Comparison of ENCODE assay signal across 9 cellular contexts in the genomic region with DNA sequence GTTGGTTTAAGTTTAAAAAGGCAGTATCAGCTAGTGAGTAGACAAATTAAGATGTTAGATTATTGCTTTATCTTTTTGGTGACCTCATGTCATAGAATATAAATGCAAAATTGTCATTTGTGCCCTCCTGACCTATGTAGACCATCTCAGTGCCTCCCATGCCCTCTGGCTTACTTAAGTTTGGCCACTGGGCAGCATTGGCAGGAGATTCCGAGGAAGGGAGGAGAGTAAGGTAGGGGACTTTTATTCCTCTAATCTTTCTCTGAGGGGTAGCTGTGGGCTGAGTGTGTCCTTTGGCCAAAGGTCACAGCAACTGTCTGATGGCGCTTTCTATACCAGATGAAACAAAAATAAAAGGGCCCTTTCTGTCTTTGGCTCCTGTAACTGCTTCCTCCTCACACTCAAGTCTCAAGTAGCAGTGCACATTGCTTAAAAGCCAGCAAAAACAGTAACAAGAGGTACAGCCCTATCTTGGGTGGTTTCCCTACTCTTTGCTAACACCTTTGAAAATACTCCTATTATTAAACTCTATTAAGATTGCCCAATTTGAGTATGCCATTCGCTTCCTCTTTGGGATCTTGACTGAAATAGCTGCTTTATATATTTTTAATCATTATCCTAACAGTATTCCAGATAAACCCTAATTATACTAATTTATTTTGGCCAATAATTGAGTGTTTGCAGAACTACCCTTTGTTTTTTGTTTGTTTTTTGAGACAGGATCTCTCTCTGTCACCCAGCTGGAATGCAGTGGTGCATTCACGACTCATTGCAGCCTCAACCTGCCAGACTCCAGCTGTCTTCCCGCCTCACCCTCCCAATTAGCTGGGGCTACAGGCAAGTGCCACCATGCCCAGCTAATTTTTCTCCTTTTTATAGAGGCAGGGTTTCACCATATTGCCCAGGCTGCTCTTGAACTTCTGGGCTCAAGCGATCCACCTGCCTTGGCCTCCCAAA. TPM values are rescaled to one million over a fixed set of nuclear protein-coding genes. Genes with fewer than 3 reads are reported as not detected.
DNase-seq lines count a peak whose midpoint lies in the region; ATAC-seq, FAIRE-seq and TF ChIP-seq lines count a peak whose summit lies in the region.
"Had no signal": no experiment of that assay in that cellular context is flagged by ENCODE, and none has a peak within 500 bp of the region (broad histone marks: within the 10 kb centered on the region; RNA-seq: fewer than 3 reads in every experiment).

No MANE protein-coding gene starts in this region.

- in situ Hi-C loops in HepG2 (cut with HindIII; ENCODE audit: extremely low pct_ligation_motif_present, low pct_unique_long_range_greater_than_20kb), result no loop called here

- H3K36me3 ChIP-seq in HepG2 (replicated peaks in 1 of 2; ENCODE audit: control insufficient read depth in 1 of 2, insufficient read depth in 2 of 2, low read length in 2 of 2) (peaks cover 0 to 10% of the 10 kb centered on the region in 2 experiments; a peak in 1 of 5 replicates), right lobe of liver (peaks cover 0 to 4% (median 0%) of the 10 kb centered on the region in 4 donors), neuronal stem cell (replicated peaks in 1 of 2; ENCODE audit: control insufficient read depth in 2 of 2, insufficient read depth in 2 of 2, low read length in 2 of 2) (peaks cover 0 to 31% of the 10 kb centered on the region in 2 donors)

- H4K91ac ChIP-seq in neuronal stem cell (ENCODE audit: low read depth, low read length, poor library complexity), result no peak overlapping the region

- no peak for TF ChIP-seq RAD21 in HepG2 (CRISPR knock-in tag; IDR thresholded peaks at IDR 0.05)

- POLR2A ChIA-PET in HepG2 (lab: Yijun Ruan, JAX), result interaction anchor here (2.3 kb wide), 1 partner anchor 115 kb away, joined by 8 read pairs; a partner anchor contains a TSS

- no peak overlapping the region for H2BK12ac ChIP-seq in neuronal stem cell (ENCODE audit: low read length)

- H3K9ac ChIP-seq in HepG2 (ENCODE audit: insufficient read depth, low read depth, low read length) (0 out of 2 replicates have a peak overlapping the region, but pooled peaks have one; percentile 5), neuronal stem cell (ENCODE audit: low read depth, low read length, poor library complexity) (no peak overlapping the region)

- H2AK5ac ChIP-seq in neuronal stem cell (ENCODE audit: low read depth, low read length), result no peak overlapping the region

- no peak overlapping the region for H3K4ac ChIP-seq in neuronal stem cell (ENCODE audit: low read length)

- H3K4me3 ChIP-seq in HepG2 (replicated peaks in 1 of 3; ENCODE audit: insufficient read depth in 1 of 3, low read depth in 2 of 3, low read length in 3 of 3), result no peak overlapping the region
- H3K4me3 ChIP-seq in right lobe of liver, result no peak overlapping the region
- H3K4me3 ChIP-seq in epithelial cell of esophagus (ENCODE audit: low read length), result no peak overlapping the region
- H3K4me3 ChIP-seq in neuronal stem cell (ENCODE audit: low read length in 2 of 2), result no peak overlapping the region

- no peaks in the 10 kb centered on the region for H3K79me2 ChIP-seq in HepG2 (ENCODE audit: insufficient read depth, low read length)

- WGBS in HepG2 (ENCODE audit: low lambda C conversion rate), result 63% methylated on average over 6 of the region's 6 CpGs
- 94% methylated on average over 4 of the region's 6 CpGs for WGBS in right lobe of liver (ENCODE audit: insufficient coverage, low coverage, low lambda C conversion rate, missing lambda C conversion rate)
- no CpG with 5 or more reads among the region's 6 CpGs for WGBS in neuronal stem cell (ENCODE audit: extremely low coverage in 2 of 2, insufficient read length in 2 of 2, insufficient replicate concordance in 1 of 2), 2 donors

- no peak overlapping the region for H2AFZ ChIP-seq in HepG2 (ENCODE audit: low read length)
- no peak overlapping the region for H2AFZ ChIP-seq in neuronal stem cell (ENCODE audit: low read length)

- TF ChIP-seq EP300 in HepG2 (IDR thresholded peaks at IDR 0.05; ENCODE audit: low read depth in 2 of 2, low read length in 2 of 2) (no peak), HepG2 (CRISPR knock-in tag; IDR thresholded peaks at IDR 0.05; ENCODE audit: borderline replicate concordance) (no peak)

- no peak overlapping the region for H3K23ac ChIP-seq in neuronal stem cell (ENCODE audit: low read depth, low read length, poor library complexity)

- 0 out of 2 replicates have a peak, but pooled peaks cover 9% of the 10 kb centered on the region for H4K20me1 ChIP-seq in HepG2 (ENCODE audit: insufficient read depth, low read length)

- no peak overlapping the region for H3K18ac ChIP-seq in neuronal stem cell (ENCODE audit: low read length)

- CTCF ChIA-PET in HepG2 (lab: Yijun Ruan, JAX; ENCODE audit: low intra/inter-chr PET ratio, low total read pairs), result no interaction called here

- peaks cover 4% of the 10 kb centered on the region for H3K79me1 ChIP-seq in neuronal stem cell (ENCODE audit: low read depth, low read length)

- no peak overlapping the region for H2BK120ac ChIP-seq in neuronal stem cell (ENCODE audit: low read depth, low read length)

- no peak overlapping the region for H3K14ac ChIP-seq in neuronal stem cell (ENCODE audit: low read length)

- peak; percentile 26 for FAIRE-seq in HepG2 (lab: Jason Lieb, UNC)

- H3K27me3 ChIP-seq in HepG2 (ENCODE audit: control insufficient read depth in 1 of 2, insufficient read depth in 2 of 2, low read length in 2 of 2) (no peaks in the 10 kb centered on the region), right lobe of liver (no peaks in the 10 kb centered on the region), neuronal stem cell (ENCODE audit: control insufficient read depth in 3 of 3, insufficient read depth in 3 of 3, low read depth in 1 of 3, low read length in 3 of 3) (no peaks in the 10 kb centered on the region)

- BruUV-seq in HepG2 (replicated peaks; lab: Mats Ljungman, UMichigan), result no TSS peak

- DNase-seq in HepG2 (ENCODE audit: low spot score) (peak; percentile 17), right lobe of liver (no peak), NCI-H69 (lab: John Stamatoyannopoulos, UW) (peak; percentile 96), epithelial cell of esophagus (ENCODE audit: low read depth) (peak; percentile 88), AG20443 (ENCODE audit: low spot score) (no peak), COLO829 (ENCODE audit: low spot score) (no peak), neuronal stem cell (ENCODE audit: low spot score) (no peak)
- no peak for DNase-seq in stimulated activated naive CD8-positive, alpha-beta T cell treated with anti-CD3 and anti-CD28 coated beads, Interleukin-15, Interleukin-2, amounts not matched to agents 100 U/mL and 50 U/mL, for 24 hours
- DNase-seq: stimulated activated naive CD4-positive, alpha-beta T cell treated with Interleukin-2 at 50 U/mL for 16 hours had no signal

- no peak overlapping the region for H4K8ac ChIP-seq in neuronal stem cell (ENCODE audit: low read depth, low read length)

- no peak overlapping the region for H2BK15ac ChIP-seq in neuronal stem cell (ENCODE audit: low read length)

- H3K4me2 ChIP-seq in HepG2 (ENCODE audit: low read depth, low read length) (peak overlapping the region; percentile 29), neuronal stem cell (ENCODE audit: insufficient read depth, low read length, poor library complexity, severe bottlenecking) (no peak overlapping the region)

- H3K4me1 ChIP-seq in HepG2 (ENCODE audit: insufficient read depth, low read length), result peaks cover 21% of the 10 kb centered on the region
- no peaks in the 10 kb centered on the region for H3K4me1 ChIP-seq in right lobe of liver
- H3K4me1 ChIP-seq in neuronal stem cell (ENCODE audit: control insufficient read depth in 2 of 2, insufficient read depth in 1 of 2, low read depth in 1 of 2, low read length in 2 of 2), result peaks cover 0 to 10% of the 10 kb centered on the region in 2 donors

- TF ChIP-seq POLR2A in HepG2 (IDR thresholded peaks at IDR 0.05; ENCODE audit: insufficient read depth in 1 of 2, low read depth in 2 of 2, low read length in 2 of 2), result no peak
- TF ChIP-seq POLR2A in right lobe of liver (IDR thresholded peaks at IDR 0.05), result no peak

- intact Hi-C loops in HepG2 (cut with micrococcal nuclease; ENCODE audit: unreplicated experiment), result no loop called here
- intact Hi-C loops in right lobe of liver (cut with DNase I), result no loop called here

- no peaks in the 10 kb centered on the region for H3K9me3 ChIP-seq in HepG2 (ENCODE audit: low read length)
- no peaks in the 10 kb centered on the region for H3K9me3 ChIP-seq in right lobe of liver
- no peaks in the 10 kb centered on the region for H3K9me3 ChIP-seq in neuronal stem cell (replicated peaks in 1 of 2; ENCODE audit: control insufficient read depth in 2 of 2, insufficient read depth in 1 of 2, low read depth in 1 of 2, low read length in 2 of 2)

- no peak overlapping the region for H2BK5ac ChIP-seq in neuronal stem cell (ENCODE audit: low read length)

- TF ChIP-seq CTCF in HepG2 (CRISPR knock-in tag; IDR thresholded peaks at IDR 0.05) (no peak), right lobe of liver (IDR thresholded peaks at IDR 0.05) (no peak), epithelial cell of esophagus (IDR thresholded peaks at IDR 0.05; ENCODE audit: insufficient read depth, low read depth, low read length, missing control alignments) (no peak)

- H3K27ac ChIP-seq in HepG2 (ENCODE audit: extremely low read length, insufficient read depth, low read length) (peak overlapping the region; percentile 26), right lobe of liver (no peak overlapping the region), neuronal stem cell (replicated peaks; ENCODE audit: low read length) (no peak overlapping the region)

- ATAC-seq in HepG2 (peak; percentile 80), right lobe of liver (no peak)
- ATAC-seq in stimulated activated naive CD8-positive, alpha-beta T cell treated with anti-CD3 and anti-CD28 coated beads, Interleukin-15, Interleukin-2, amounts not matched to agents 100 U/mL and 50 U/mL, for 24 hours, result no peak

RNA-seq across cellular contexts. Expression of a gene that starts 56.5 kb away (rescaled TPM):
- 0.07 and 0.13 TPM in 2 replicates for total RNA-seq in HepG2 (2016; rRNA removed; fragmentation: Illumina TruSeq; extraction: Trizol)
- total RNA-seq in HepG2 (2016; cell fraction: cytosol; rRNA removed; fragmentation: Illumina TruSeq; extraction: Trizol; ENCODE audit: low read depth), result not detected in 2 replicates
- 0.06 and 0.09 TPM in 2 replicates for total RNA-seq in HepG2 (2016; cell fraction: insoluble cytoplasmic fraction; rRNA removed; fragmentation: Illumina TruSeq; extraction: Trizol)
- not detected in 2 replicates for total RNA-seq in HepG2 (2016; cell fraction: membrane; rRNA removed; fragmentation: Illumina TruSeq; extraction: Trizol)
- total RNA-seq in HepG2 (2016; cell fraction: nucleus; rRNA removed; fragmentation: Illumina TruSeq; extraction: Trizol), result not detected in 2 replicates
- 0.01 and 0.03 TPM in 2 replicates for polyA plus RNA-seq in HepG2 (2011; rRNA removed)
- polyA plus RNA-seq in HepG2 (2011; cell fraction: cytosol; rRNA removed), result 0.04 TPM in 1 of 2 replicates, not detected in the other
- polyA plus RNA-seq in HepG2 (2011; cell fraction: nucleus; rRNA removed), result 0.05 and 0.23 TPM in 2 replicates
- 0.08 TPM in 1 of 2 replicates, not detected in the other for polyA plus RNA-seq in HepG2 (2012)
- not detected in 2 replicates for polyA plus RNA-seq in HepG2 (2016; cell fraction: cytosol; fragmentation: Illumina TruSeq; extraction: Trizol; ENCODE audit: low read depth)
- not detected in 2 replicates for polyA plus RNA-seq in HepG2 (2016; cell fraction: insoluble cytoplasmic fraction; fragmentation: Illumina TruSeq; extraction: Trizol; ENCODE audit: low read depth)
- 0.32 TPM in 1 of 2 replicates, not detected in the other for polyA plus RNA-seq in HepG2 (2016; cell fraction: membrane; fragmentation: Illumina TruSeq; extraction: Trizol; ENCODE audit: low read depth)
- 0.48 TPM in 1 of 2 replicates, not detected in the other for polyA plus RNA-seq in HepG2 (2016; cell fraction: nucleus; fragmentation: Illumina TruSeq; extraction: Trizol; ENCODE audit: insufficient read depth, low read depth)
- not detected in 2 replicates for polyA minus RNA-seq in HepG2 (2011; rRNA and poly(A)+ RNA removed; ENCODE audit: low replicate concordance)
- not detected in 2 replicates for polyA minus RNA-seq in HepG2 (2011; cell fraction: cytosol; rRNA and poly(A)+ RNA removed)
- not detected in 2 replicates for polyA minus RNA-seq in HepG2 (2011; cell fraction: nucleus; rRNA and poly(A)+ RNA removed)
- under 1 TPM in 3 of 6 experiments, not detected in 3; 0.09 to 0.25 (median 0.16) TPM for total RNA-seq in right lobe of liver
- polyA plus RNA-seq in neuronal stem cell (2013, experiment 1 of 2), result 0.36 TPM
- 0.40 TPM for polyA plus RNA-seq in neuronal stem cell (2013, experiment 2 of 2)

Comparison
In these comparisons a context has a peak if more than half of its experiments do, and no peak if none do; other contexts are left out.
1. DNase-seq: peak in HepG2 (single experiment), NCI-H69 (single experiment) and epithelial cell of esophagus (single experiment); none in right lobe of liver (0 of 3), AG20443 (single experiment), COLO829 (single experiment), neuronal stem cell (single experiment) and stimulated activated naive CD8-positive, alpha-beta T cell treated with anti-CD3 and anti-CD28 coated beads, Interleukin-15, Interleukin-2, amounts not matched to agents 100 U/mL and 50 U/mL, for 24 hours (single experiment).